ENCODE assay signal across 1 cellular context in genomic region chr9:108182270-108182669, GRCh38.
TF ChIP-seq lines count a peak whose summit lies in the region.

No MANE protein-coding gene starts in this region.

TF ChIP-seq in IMR-90, 13 proteins besides CTCF, POLR2A, EP300 and RAD21:
- TF ChIP-seq SMC3 (IDR thresholded peaks at IDR 0.05; ENCODE audit: low read depth, low read length) (no peak), MXI1 (IDR thresholded peaks at IDR 0.05; ENCODE audit: borderline replicate concordance, low read depth, low read length) (no peak), NFE2L2 (IDR thresholded peaks at IDR 0.05; ENCODE audit: low read depth, low read length) (no peak), RFX5 (IDR thresholded peaks at IDR 0.05; ENCODE audit: low read depth, low read length) (no peak), MAFK (IDR thresholded peaks at IDR 0.05; ENCODE audit: low read depth, low read length) (no peak), MAZ (IDR thresholded peaks at IDR 0.05; ENCODE audit: borderline replicate concordance, low read depth, low read length) (no peak), BHLHE40 (IDR thresholded peaks at IDR 0.05; ENCODE audit: low read depth, low read length) (no peak), CHD1 (IDR thresholded peaks at IDR 0.05; ENCODE audit: low read depth, low read length) (no peak), ELK1 (IDR thresholded peaks at IDR 0.05; ENCODE audit: borderline replicate concordance, low read depth, low read length) (no peak), USF2 (IDR thresholded peaks at IDR 0.05; ENCODE audit: low read depth, low read length) (no peak), CEBPB (IDR thresholded peaks at IDR 0.05; ENCODE audit: low read depth, low read length) (no peak), RCOR1 (IDR thresholded peaks at IDR 0.05; ENCODE audit: insufficient replicate concordance, low read length) (no peak), FOS (IDR thresholded peaks at IDR 0.05; ENCODE audit: low read depth, low read length) (no peak)
